ENCODE assay signal across 15 cellular contexts in the genomic region with DNA sequence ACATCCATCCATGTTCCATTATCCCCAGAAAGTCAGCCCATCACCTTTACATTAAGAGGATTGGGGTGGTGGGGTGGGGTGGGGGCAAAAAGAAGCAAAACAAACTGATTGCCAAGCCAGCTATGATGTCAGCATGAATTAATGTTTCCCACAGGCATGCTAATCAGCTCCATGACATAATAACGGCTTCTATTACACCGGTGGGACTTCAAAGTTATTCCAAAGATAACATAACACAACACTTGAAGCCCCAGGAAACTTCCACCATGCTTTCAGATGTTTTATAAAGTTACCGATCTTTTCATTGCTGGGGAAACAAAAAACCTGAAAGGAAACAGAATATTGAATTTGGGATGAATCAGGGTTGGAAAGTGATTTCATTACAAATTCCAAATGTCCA.
DNase-seq lines count a peak whose midpoint lies in the region; ATAC-seq and TF ChIP-seq lines count a peak whose summit lies in the region.
"Had no signal": no experiment of that assay in that cellular context is flagged by ENCODE, and none has a peak within 500 bp of the region (broad histone marks: within the 10 kb centered on the region; RNA-seq: fewer than 3 reads in every experiment).

No MANE protein-coding gene starts in this region.

- intact Hi-C loops in A673 (cut with micrococcal nuclease; ENCODE audit: unreplicated experiment) (no loop called here), sciatic nerve (cut with DNase I) (no loop called here)

- no peaks in the 10 kb centered on the region for H3K36me3 ChIP-seq in A673 (ENCODE audit: insufficient read depth, low read length, poor library complexity, severe bottlenecking)
- H3K36me3 ChIP-seq: BLaER1 treated with 17β-estradiol and CSF1 and Interleukin-3, amounts not matched to agents 10 nM and 100 nM had no signal

- no peak overlapping the region for H3K4me3 ChIP-seq in A673 (ENCODE audit: low read depth, low read length, poor library complexity, severe bottlenecking)
- H3K4me3 ChIP-seq: BLaER1 treated with 17β-estradiol and CSF1 and Interleukin-3, amounts not matched to agents 10 nM and 100 nM; K562 had no signal

- CTCF ChIA-PET in A673 (lab: Charles Lee) (no interaction called here), HEK293T (lab: Yijun Ruan, JAX) (interaction anchor here (1.0 kb wide), 1 partner anchor 21 kb away, joined by 3 read pairs; no protein-coding TSS in a partner anchor)

- no peaks in the 10 kb centered on the region for H3K9me3 ChIP-seq in A673 (ENCODE audit: low read depth, low read length, poor library complexity, severe bottlenecking)

- BruUV-seq in A673 (replicated peaks; lab: Mats Ljungman, UMichigan): no TSS peak

- POLR2A ChIA-PET in A673 (lab: Charles Lee; ENCODE audit: low non-redundant PET) (no interaction called here), HEK293T (lab: Yijun Ruan, JAX) (no interaction called here)

- H3K27ac ChIP-seq in A673 (ENCODE audit: low read depth, low read length, poor library complexity, severe bottlenecking): no peak overlapping the region
- H3K27ac ChIP-seq: BLaER1 treated with 17β-estradiol and CSF1 and Interleukin-3, amounts not matched to agents 10 nM and 100 nM had no signal

- TF ChIP-seq CTCF in A673 (conservative IDR thresholded peaks at IDR 0.05; ENCODE audit: low read depth, low read length): no peak

- ATAC-seq in sciatic nerve: peak; percentile 63
- ATAC-seq: CD8-positive, alpha-beta T cell; K562 had no signal

- peak; percentile 4 for DNase-seq in A673 (ENCODE audit: low spot score)
- peak; percentile 9 for DNase-seq in HEK293T (ENCODE audit: extremely low spot score)
- DNase-seq in fibroblast of peridontal ligament (ENCODE audit: extremely low read depth): peak; percentile 7
- DNase-seq in sciatic nerve (ENCODE audit: low spot score): no peak
- DNase-seq in NCI-H524 (lab: John Stamatoyannopoulos, UW): no peak
- DNase-seq in germinal center (ENCODE audit: low spot score): no peak
- DNase-seq in kidney tubule cell (ENCODE audit: low spot score): no peak
- DNase-seq: 8988T; Calu3; CD8-positive, alpha-beta T cell; GDM1; H9; IMR-90 had no signal

- no peaks in the 10 kb centered on the region for H3K4me1 ChIP-seq in A673 (ENCODE audit: insufficient read depth, low read length, poor library complexity, severe bottlenecking)
- H3K4me1 ChIP-seq: BLaER1 treated with 17β-estradiol and CSF1 and Interleukin-3, amounts not matched to agents 10 nM and 100 nM had no signal

- no peaks in the 10 kb centered on the region for H3K27me3 ChIP-seq in A673 (replicated peaks; ENCODE audit: insufficient read depth, low read depth, low read length, poor library complexity)
- H3K27me3 ChIP-seq: BLaER1 treated with 17β-estradiol and CSF1 and Interleukin-3, amounts not matched to agents 10 nM and 100 nM had no signal

TF ChIP-seq in HEK293T, 16 proteins besides CTCF, POLR2A, EP300 and RAD21:
- TF ChIP-seq FOXA1 (IDR thresholded peaks at IDR 0.05): no peak

Comparison
In these comparisons a context has a peak if more than half of its experiments do, and no peak if none do; other contexts are left out.
1. DNase-seq: peak in A673 (single experiment), HEK293T (single experiment) and fibroblast of peridontal ligament (single experiment); none in sciatic nerve (single experiment), NCI-H524 (0 of 2), germinal center (single experiment) and kidney tubule cell (single experiment).